In the genomic region with DNA sequence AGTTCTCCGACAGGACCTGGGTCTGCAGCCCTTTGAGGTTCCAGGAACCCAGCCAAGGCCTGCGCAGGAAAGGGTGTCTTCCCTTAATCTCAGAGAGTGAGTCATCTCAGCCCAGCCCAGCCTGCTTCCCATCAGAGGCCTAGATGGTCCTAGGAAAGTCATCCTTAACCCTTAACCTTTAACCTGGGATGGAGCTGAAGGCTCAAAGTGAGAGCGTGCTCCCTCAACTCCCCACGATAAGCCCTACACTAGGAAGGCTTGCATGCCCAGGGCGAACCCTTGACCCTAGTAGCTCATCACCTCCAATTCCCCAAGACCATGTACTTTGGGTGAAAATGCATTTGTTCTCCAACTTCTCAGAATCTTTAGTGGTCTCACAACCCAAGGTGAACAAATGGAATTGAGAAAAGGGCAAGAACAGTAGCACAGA, we compare ENCODE assay signal across 1 cellular context.
TF ChIP-seq lines count a peak whose summit lies in the region.

No MANE protein-coding gene starts in this region.

TF ChIP-seq in HepG2, 621 proteins besides CTCF, POLR2A, EP300 and RAD21:
- no peak for TF ChIP-seq CCDC6 (CRISPR knock-in tag; IDR thresholded peaks at IDR 0.05)
- TF ChIP-seq, protein P1, sequence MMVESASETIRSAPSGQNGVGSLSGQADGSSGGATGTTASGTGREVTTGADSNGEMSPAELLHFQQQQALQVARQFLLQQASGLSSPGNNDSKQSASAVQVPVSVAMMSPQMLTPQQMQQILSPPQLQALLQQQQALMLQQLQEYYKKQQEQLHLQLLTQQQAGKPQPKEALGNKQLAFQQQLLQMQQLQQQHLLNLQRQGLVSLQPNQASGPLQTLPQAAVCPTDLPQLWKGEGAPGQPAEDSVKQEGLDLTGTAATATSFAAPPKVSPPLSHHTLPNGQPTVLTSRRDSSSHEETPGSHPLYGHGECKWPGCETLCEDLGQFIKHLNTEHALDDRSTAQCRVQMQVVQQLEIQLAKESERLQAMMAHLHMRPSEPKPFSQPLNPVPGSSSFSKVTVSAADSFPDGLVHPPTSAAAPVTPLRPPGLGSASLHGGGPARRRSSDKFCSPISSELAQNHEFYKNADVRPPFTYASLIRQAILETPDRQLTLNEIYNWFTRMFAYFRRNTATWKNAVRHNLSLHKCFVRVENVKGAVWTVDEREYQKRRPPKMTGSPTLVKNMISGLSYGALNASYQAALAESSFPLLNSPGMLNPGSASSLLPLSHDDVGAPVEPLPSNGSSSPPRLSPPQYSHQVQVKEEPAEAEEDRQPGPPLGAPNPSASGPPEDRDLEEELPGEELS (CRISPR knock-in tag; IDR thresholded peaks at IDR 0.05) = no peak
- no peak for TF ChIP-seq DPF2 (CRISPR knock-in tag; IDR thresholded peaks at IDR 0.05; ENCODE audit: borderline replicate concordance, low read depth)
- TF ChIP-seq ZNF10 (CRISPR knock-in tag; IDR thresholded peaks at IDR 0.05; ENCODE audit: borderline replicate concordance, low read depth) = no peak
- no peak for TF ChIP-seq ZC3H4 (CRISPR knock-in tag; IDR thresholded peaks at IDR 0.05; ENCODE audit: borderline replicate concordance)
